In genomic region chr2:201071305-201072200, GRCh38 we compare ENCODE assay signal across 8 cellular contexts. TPM values are rescaled to one million over a fixed set of nuclear protein-coding genes. Genes with fewer than 3 reads are reported as not detected.
DNase-seq lines count a peak whose midpoint lies in the region; ATAC-seq and TF ChIP-seq lines count a peak whose summit lies in the region.

HYCC2 (minus strand) TSS chr2:201071671; CDS start chr2:201024009, 47,662 bp downstream.
NDUFB3 (plus strand) TSS chr2:201072001; CDS start chr2:201078883, 6,882 bp downstream.

- peak within 1 kb of the TSS; percentile 99 for H3K4me3 Mint-ChIP-seq in CD4-positive, alpha-beta T cell

- peak within 1 kb of the TSS; percentile 93 for H3K27ac ChIP-seq in CD4-positive, alpha-beta T cell (ENCODE audit: low read depth, low read length)
- peak within 1 kb of the TSS; percentile 94 to 96 for H3K27ac ChIP-seq in liver (ENCODE audit: low read depth in 1 of 2, low read length in 2 of 2)

- POLR2A ChIA-PET in CD4-positive, alpha-beta T cell (lab: Charles Lee), result interaction anchor here (0.7 to 5.9 kb wide), 10 partner anchors 45 to 359 kb away, joined by 3 to 103 read pairs (median 6); partner anchors contain the start of genes CFLAR, CLK1, NIF3L1 and ORC2

- H3K4me1 ChIP-seq in liver (ENCODE audit: control insufficient read depth in 4 of 4, insufficient read depth in 4 of 4, low read length in 3 of 4), result peaks cover 7 to 43% (median 39%) of the 10 kb centered on the region in 4 donors

- H3K9ac ChIP-seq in liver (ENCODE audit: low read depth in 1 of 2, low read length in 2 of 2), result peak within 1 kb of the TSS; percentile 55 to 100

- peak; percentile 85 to 92 (median 88) for DNase-seq in CD4-positive, alpha-beta T cell
- DNase-seq in NCI-H774 (lab: John Stamatoyannopoulos, UW) (peak; percentile 90), dermis microvascular lymphatic vessel endothelial cell (ENCODE audit: low read depth in 2 of 2) (peak; percentile 91 to 97)
- DNase-seq in activated CD4-positive, alpha-beta T cell treated with anti-CD3 and anti-CD28 coated beads, Interleukin-2, amount 50 U/mL, for 4 hours, result peak; percentile 88 to 89
- peak; percentile 92 for DNase-seq in stimulated activated CD4-positive, alpha-beta T cell treated with anti-CD3 and anti-CD28 coated beads, Interleukin-4, amount 100 ng/mL, for 24 hours

- no peaks in the 10 kb centered on the region for H3K9me3 Mint-ChIP-seq in CD4-positive, alpha-beta T cell

- no peaks in the 10 kb centered on the region for H3K27me3 Mint-ChIP-seq in CD4-positive, alpha-beta T cell

- CTCF ChIA-PET in CD4-positive, alpha-beta T cell (lab: Charles Lee), result interaction anchor here (0.7 to 6.1 kb wide), 6 partner anchors 41 to 108 kb away, joined by 3 to 30 read pairs (median 4); partner anchors contain the start of gene ORC2

- H3K27ac Mint-ChIP-seq in CD4-positive, alpha-beta T cell, result peak within 1 kb of the TSS; percentile 97

- H3K36me3 ChIP-seq in liver (ENCODE audit: control insufficient read depth in 4 of 4, insufficient read depth in 3 of 4, low read depth in 1 of 4, low read length in 3 of 4), result no peaks in the 10 kb centered on the region

- peak; percentile 39 for TF ChIP-seq CTCF in CD4-positive, alpha-beta T cell (IDR thresholded peaks at IDR 0.05)
- peak; percentile 29 for TF ChIP-seq CTCF in liver (IDR thresholded peaks at IDR 0.05; ENCODE audit: low read depth, low read length, missing input control)

- WGBS in liver, result under 1% methylated on average over 48 of the region's 48 CpGs

- peak; percentile 92 for ATAC-seq in CD4-positive, alpha-beta T cell (ENCODE audit: poor library complexity)
- peak; percentile 99 for ATAC-seq in GM19397 (IDR thresholded peaks at IDR 0.05; ENCODE audit: unreplicated experiment)
- ATAC-seq in HG03571 (IDR thresholded peaks at IDR 0.05; ENCODE audit: unreplicated experiment), result peak; percentile 94

- intact Hi-C loops in CD4-positive, alpha-beta T cell (cut with DNase I, micrococcal nuclease), result loop anchor here (1.0 to 5.0 kb wide), 10 partner anchors 41 to 359 kb away; partner anchors contain the start of genes BZW1 (in 2 of the 2) and CFLAR (in 1 of the 2)

- no peaks in the 10 kb centered on the region for H3K9me3 ChIP-seq in CD4-positive, alpha-beta T cell (ENCODE audit: control insufficient read depth, low read length)
- H3K9me3 ChIP-seq in liver (ENCODE audit: control insufficient read depth in 4 of 4, low read length in 3 of 4), result no peaks in the 10 kb centered on the region

- peak; percentile 47 to 58 for TF ChIP-seq RAD21 in liver (IDR thresholded peaks at IDR 0.05)

- H3K36me3 Mint-ChIP-seq in CD4-positive, alpha-beta T cell (ENCODE audit: low read depth), result peaks cover 15% of the 10 kb centered on the region

- H3K4me3 ChIP-seq in liver (ENCODE audit: low read depth in 1 of 3, low read length in 3 of 3), result peak within 1 kb of the TSS; percentile 88 to 100 (median 90)

- no peaks in the 10 kb centered on the region for H3K27me3 ChIP-seq in CD4-positive, alpha-beta T cell (ENCODE audit: control insufficient read depth, insufficient read depth, low read length)
- H3K27me3 ChIP-seq in liver (ENCODE audit: control insufficient read depth in 4 of 4, insufficient read depth in 4 of 4, low read length in 3 of 4), result no peaks in the 10 kb centered on the region

- H3K4me1 Mint-ChIP-seq in CD4-positive, alpha-beta T cell (ENCODE audit: low read depth), result peaks cover 51% of the 10 kb centered on the region

TF ChIP-seq in liver, 16 proteins besides CTCF, POLR2A, EP300 and RAD21:
- TF ChIP-seq JUND (IDR thresholded peaks at IDR 0.05) (peak in 1 of 2 donors; percentile 37), TAF1 (conservative IDR thresholded peaks at IDR 0.05) (peak; percentile 36), YY1 (IDR thresholded peaks at IDR 0.05) (peak; percentile 76), EGR1 (IDR thresholded peaks at IDR 0.05; ENCODE audit: low read depth in 2 of 2) (peak; percentile 35 to 63), MAX (IDR thresholded peaks at IDR 0.05) (peak; percentile 82), REST (IDR thresholded peaks at IDR 0.05) (no peak), FOXA1 (IDR thresholded peaks at IDR 0.05) (peak; percentile 60), ATF3 (IDR thresholded peaks at IDR 0.05) (peak; percentile 41), FOXA2 (IDR thresholded peaks at IDR 0.05) (no peak), ZBTB33 (IDR thresholded peaks at IDR 0.05) (peak; percentile 64), GABPA (IDR thresholded peaks at IDR 0.05 in 1 of 2, conservative IDR thresholded peaks at IDR 0.05 in 1 of 2) (peak; percentile 99), SP1 (IDR thresholded peaks at IDR 0.05) (peak; percentile 94), RXRA (IDR thresholded peaks at IDR 0.05) (peak; percentile 57 to 79), HNF4G (IDR thresholded peaks at IDR 0.05) (peak; percentile 18), HNF4A (conservative IDR thresholded peaks at IDR 0.05) (peak in 1 of 2 donors; percentile 29), NR2F2 (IDR thresholded peaks at IDR 0.05) (peak; percentile 90)
TF ChIP-seq in liver: peak in this region for 14.

RNA-seq across cellular contexts. Expression of gene HYCC2, which starts in this region (rescaled TPM):
- total RNA-seq in CD4-positive, alpha-beta T cell, result 10 to 100 TPM; 29.2 to 30.7 TPM
- total RNA-seq in dermis microvascular lymphatic vessel endothelial cell (7.8 and 9.6 TPM in 2 replicates), liver (10 to 100 TPM in 1 of 2 donors, 1 to 10 TPM in 1; 7.7 to 15.4 TPM)
- polyA plus RNA-seq in liver, result 1 to 10 TPM; 1.5 to 3.9 TPM

RNA-seq across cellular contexts. Expression of gene NDUFB3, which starts in this region (rescaled TPM):
- 10 to 100 TPM; 10.1 to 13.6 TPM for total RNA-seq in CD4-positive, alpha-beta T cell
- 45.4 and 75.0 TPM in 2 replicates for total RNA-seq in dermis microvascular lymphatic vessel endothelial cell
- total RNA-seq in liver, result 10 to 100 TPM; 34.2 to 58.4 TPM
- 100 to 1,000 TPM in 1 of 2 donors, 10 to 100 TPM in 1; 48.1 to 177 TPM for polyA plus RNA-seq in liver

Comparison
In these comparisons a context has a peak if more than half of its experiments do, and no peak if none do; other contexts are left out.
1. Peak in every context shown above with its lines: DNase-seq, ATAC-seq, H3K4me3 ChIP-seq and H3K27ac ChIP-seq.